18 cellular contexts compared by ENCODE assay signal in the genomic region with DNA sequence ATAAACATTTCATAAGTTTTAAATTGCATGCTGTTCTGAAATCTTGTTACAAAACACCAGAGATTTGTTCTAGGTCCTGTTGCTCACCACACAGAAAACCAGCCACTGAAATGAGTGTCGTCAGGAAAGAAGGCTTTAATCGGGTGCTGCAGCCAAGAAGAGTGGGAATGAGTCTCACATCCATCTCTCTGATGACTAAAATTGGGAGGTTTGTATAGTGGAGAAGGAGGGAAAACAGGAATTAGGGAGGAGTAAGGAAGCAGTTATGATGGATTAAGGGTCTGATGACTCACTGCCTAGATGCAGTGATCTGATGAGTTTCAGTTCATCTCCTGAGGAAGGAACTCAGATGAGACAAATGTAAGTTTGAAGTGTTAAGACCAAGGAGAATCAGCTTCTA. TPM values are rescaled to one million over a fixed set of nuclear protein-coding genes. Genes with fewer than 3 reads are reported as not detected.
DNase-seq lines count a peak whose midpoint lies in the region; ATAC-seq and TF ChIP-seq lines count a peak whose summit lies in the region.
"Had no signal": no experiment of that assay in that cellular context is flagged by ENCODE, and none has a peak within 500 bp of the region (broad histone marks: within the 10 kb centered on the region; RNA-seq: fewer than 3 reads in every experiment).

No MANE protein-coding gene starts in this region.

- ATAC-seq in esophagus mucosa (peak; percentile 42), HG03521 (IDR thresholded peaks at IDR 0.05; ENCODE audit: unreplicated experiment) (no peak)
- ATAC-seq: activated CD4-positive, alpha-beta T cell treated with anti-CD3 and anti-CD28 coated beads for 36 hours; activated naive CD8-positive, alpha-beta T cell treated with anti-CD3 and anti-CD28 coated beads, Interleukin-2, amount 50 U/mL, for 24 hours; gastrocnemius medialis; stimulated activated memory B cell treated with anti-CD40 and anti-IgM and Interleukin-4, amounts not matched to agents 10 μg/mL and 1 μg/mL and 100 μg/mL, for 72 hours; T-helper 17 cell had no signal

- in situ Hi-C loops in Caki2 (cut with HindIII; ENCODE audit: low pct_unique_long_range_greater_than_20kb, low sequenced_read_pairs): no loop called here
- in situ Hi-C loops in brain microvascular endothelial cell (cut with HindIII; ENCODE audit: low pct_ligation_motif_present, low sequenced_read_pairs): no loop called here

- no peaks in the 10 kb centered on the region for H3K36me3 ChIP-seq in osteoblast (ENCODE audit: insufficient read depth, low read length)
- H3K36me3 ChIP-seq in brain microvascular endothelial cell (replicated peaks): no peaks in the 10 kb centered on the region
- H3K36me3 ChIP-seq: gastrocnemius medialis had no signal

- no peaks in the 10 kb centered on the region for H3K4me1 Mint-ChIP-seq in mesothelial cell of epicardium
- H3K4me1 Mint-ChIP-seq: activated CD4-positive, alpha-beta T cell treated with anti-CD3 and anti-CD28 coated beads for 36 hours; activated naive CD8-positive, alpha-beta T cell treated with anti-CD3 and anti-CD28 coated beads, Interleukin-2, amount 50 U/mL, for 24 hours; stimulated activated memory B cell treated with anti-CD40 and anti-IgM and Interleukin-4, amounts not matched to agents 10 μg/mL and 1 μg/mL and 100 μg/mL, for 72 hours; T-helper 17 cell had no signal

- H3K4me3 ChIP-seq in osteoblast (ENCODE audit: insufficient read depth, low read length) (no peak overlapping the region), brain microvascular endothelial cell (ENCODE audit: low read depth, low read length) (no peak overlapping the region)
- H3K4me3 ChIP-seq: gastrocnemius medialis had no signal

- no peak for TF ChIP-seq CTCF in osteoblast (IDR thresholded peaks at IDR 0.05; ENCODE audit: extremely low read depth, low read depth, low read length)
- no peak for TF ChIP-seq CTCF in brain microvascular endothelial cell (IDR thresholded peaks at IDR 0.05; ENCODE audit: low read depth, low read length, missing control alignments)
- no peak for TF ChIP-seq CTCF in mesothelial cell of epicardium (IDR thresholded peaks at IDR 0.05; ENCODE audit: unreplicated experiment)

- peaks cover 14% of the 10 kb centered on the region for H3K9me3 Mint-ChIP-seq in mesothelial cell of epicardium

- H4K20me1 ChIP-seq in osteoblast (ENCODE audit: insufficient read depth, low read length): no peaks in the 10 kb centered on the region

- no peaks in the 10 kb centered on the region for H3K9me3 ChIP-seq in osteoblast (ENCODE audit: low read depth, low read length)
- H3K9me3 ChIP-seq: gastrocnemius medialis had no signal

- H3K4me1 ChIP-seq in osteoblast (ENCODE audit: insufficient read depth, low read length): no peaks in the 10 kb centered on the region
- H3K4me1 ChIP-seq: gastrocnemius medialis had no signal

- H3K27me3 ChIP-seq in osteoblast (ENCODE audit: insufficient read depth, low read length): no peaks in the 10 kb centered on the region
- H3K27me3 ChIP-seq in brain microvascular endothelial cell (replicated peaks): no peaks in the 10 kb centered on the region
- H3K27me3 ChIP-seq: gastrocnemius medialis had no signal

- H2AFZ ChIP-seq in osteoblast (ENCODE audit: low read length): no peak overlapping the region

- H3K27ac ChIP-seq in osteoblast (ENCODE audit: low read depth, low read length) (no peak overlapping the region), brain microvascular endothelial cell (no peak overlapping the region)
- H3K27ac ChIP-seq: gastrocnemius medialis had no signal

- DNase-seq in Caki2 (ENCODE audit: low read depth) (peak; percentile 29), MV-4-11 (lab: John Stamatoyannopoulos, UW) (peak; percentile 74), osteoblast (ENCODE audit: insufficient read length, low spot score, missing footprints) (peak; percentile 42), GF-D8 (lab: John Stamatoyannopoulos, UW) (no peak), brain microvascular endothelial cell (no peak), mesothelial cell of epicardium (ENCODE audit: low spot score in 2 of 2, unreplicated experiment in 2 of 2) (no peak)
- DNase-seq: activated CD4-positive, alpha-beta T cell treated with anti-CD3 and anti-CD28 coated beads for 36 hours; activated naive CD8-positive, alpha-beta T cell treated with anti-CD3 and anti-CD28 coated beads, Interleukin-2, amount 50 U/mL, for 24 hours; activated T-cell treated with anti-CD3 and anti-CD28 coated beads for 4 hours; C1 segment of cervical spinal cord; gastrocnemius medialis; NCI-H1417 treated with DMSO at 0.1 percent for 48 hours; NCI-H446; stimulated activated CD4-positive, alpha-beta T cell treated with anti-CD3 and anti-CD28 coated beads, Interleukin-4, amount 100 ng/mL, for 1 hour; T-helper 17 cell had no signal

- no peak overlapping the region for H3K4me2 ChIP-seq in osteoblast (ENCODE audit: insufficient read depth, low read length)

- H3K27me3 Mint-ChIP-seq in mesothelial cell of epicardium (ENCODE audit: low read depth): peaks cover 15% of the 10 kb centered on the region
- H3K27me3 Mint-ChIP-seq: activated CD4-positive, alpha-beta T cell treated with anti-CD3 and anti-CD28 coated beads for 36 hours; activated naive CD8-positive, alpha-beta T cell treated with anti-CD3 and anti-CD28 coated beads, Interleukin-2, amount 50 U/mL, for 24 hours; stimulated activated memory B cell treated with anti-CD40 and anti-IgM and Interleukin-4, amounts not matched to agents 10 μg/mL and 1 μg/mL and 100 μg/mL, for 72 hours; T-helper 17 cell had no signal

- no peaks in the 10 kb centered on the region for H3K36me3 Mint-ChIP-seq in mesothelial cell of epicardium
- H3K36me3 Mint-ChIP-seq: stimulated activated memory B cell treated with anti-CD40 and anti-IgM and Interleukin-4, amounts not matched to agents 10 μg/mL and 1 μg/mL and 100 μg/mL, for 72 hours had no signal

- no peak overlapping the region for H3K4me3 Mint-ChIP-seq in mesothelial cell of epicardium
- H3K4me3 Mint-ChIP-seq: activated CD4-positive, alpha-beta T cell treated with anti-CD3 and anti-CD28 coated beads for 36 hours; activated naive CD8-positive, alpha-beta T cell treated with anti-CD3 and anti-CD28 coated beads, Interleukin-2, amount 50 U/mL, for 24 hours; stimulated activated memory B cell treated with anti-CD40 and anti-IgM and Interleukin-4, amounts not matched to agents 10 μg/mL and 1 μg/mL and 100 μg/mL, for 72 hours; T-helper 17 cell had no signal

- H3K27ac Mint-ChIP-seq in mesothelial cell of epicardium: no peak overlapping the region
- H3K27ac Mint-ChIP-seq: activated CD4-positive, alpha-beta T cell treated with anti-CD3 and anti-CD28 coated beads for 36 hours; activated naive CD8-positive, alpha-beta T cell treated with anti-CD3 and anti-CD28 coated beads, Interleukin-2, amount 50 U/mL, for 24 hours; stimulated activated memory B cell treated with anti-CD40 and anti-IgM and Interleukin-4, amounts not matched to agents 10 μg/mL and 1 μg/mL and 100 μg/mL, for 72 hours; T-helper 17 cell had no signal

- no peaks in the 10 kb centered on the region for H3K79me2 ChIP-seq in osteoblast (ENCODE audit: insufficient read depth, low read length)

RNA-seq across cellular contexts. Expression of gene GPR39, which starts 42.1 kb away (rescaled TPM):
- total RNA-seq in Caki2 (2014; rRNA removed; shearing (Covaris generic); ENCODE audit: low replicate concordance): 4.3 and 15.7 TPM in 2 replicates
- total RNA-seq in esophagus mucosa (1.4 TPM), osteoblast (3.6 and 4.4 TPM in 2 replicates), mesothelial cell of epicardium (0.07 to 0.47 TPM (median 0.31 TPM) in 3 replicates)
- total RNA-seq: activated CD4-positive, alpha-beta T cell treated with anti-CD3 and anti-CD28 coated beads for 36 hours had no signal

Comparison
In these comparisons a context has a peak if more than half of its experiments do, and no peak if none do; other contexts are left out.
1. DNase-seq: peak in Caki2 (single experiment), MV-4-11 (single experiment) and osteoblast (single experiment); none in GF-D8 (single experiment), brain microvascular endothelial cell (single experiment) and mesothelial cell of epicardium (0 of 2).